1 cellular context compared by ENCODE assay signal in the genomic region with DNA sequence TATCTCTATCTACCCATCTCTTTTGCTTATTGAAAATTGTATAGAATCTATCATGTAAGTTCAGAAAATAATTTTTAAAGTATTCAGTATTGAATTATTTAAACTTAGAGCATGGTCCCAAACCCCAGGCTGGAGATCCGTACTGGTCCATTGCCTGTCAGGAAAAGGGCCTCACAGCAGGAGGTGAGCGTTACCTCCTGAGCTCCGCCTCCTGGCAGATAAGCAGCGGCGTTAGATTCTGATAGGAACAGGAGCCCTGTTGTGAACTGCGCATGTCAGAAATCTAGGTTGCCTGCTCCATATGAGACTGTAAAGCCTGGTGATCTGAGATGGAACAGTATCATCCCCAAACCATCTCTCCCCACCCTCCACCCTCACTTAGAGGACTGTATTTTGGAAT.
TF ChIP-seq lines count a peak whose summit lies in the region.

No MANE protein-coding gene starts in this region.

TF ChIP-seq in WTC11, 78 proteins besides CTCF, POLR2A, EP300 and RAD21 (continued from another document):
- TF ChIP-seq, protein P1, sequence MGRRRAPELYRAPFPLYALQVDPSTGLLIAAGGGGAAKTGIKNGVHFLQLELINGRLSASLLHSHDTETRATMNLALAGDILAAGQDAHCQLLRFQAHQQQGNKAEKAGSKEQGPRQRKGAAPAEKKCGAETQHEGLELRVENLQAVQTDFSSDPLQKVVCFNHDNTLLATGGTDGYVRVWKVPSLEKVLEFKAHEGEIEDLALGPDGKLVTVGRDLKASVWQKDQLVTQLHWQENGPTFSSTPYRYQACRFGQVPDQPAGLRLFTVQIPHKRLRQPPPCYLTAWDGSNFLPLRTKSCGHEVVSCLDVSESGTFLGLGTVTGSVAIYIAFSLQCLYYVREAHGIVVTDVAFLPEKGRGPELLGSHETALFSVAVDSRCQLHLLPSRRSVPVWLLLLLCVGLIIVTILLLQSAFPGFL (CRISPR knock-in tag; IDR thresholded peaks at IDR 0.05; ENCODE audit: borderline replicate concordance) = no peak
- TF ChIP-seq NR2C2 (CRISPR knock-in tag; IDR thresholded peaks at IDR 0.05) (no peak), GTF2I (CRISPR knock-in tag; conservative IDR thresholded peaks at IDR 0.05) (no peak), RORB (CRISPR knock-in tag; IDR thresholded peaks at IDR 0.05) (no peak)
